In the genomic region with DNA sequence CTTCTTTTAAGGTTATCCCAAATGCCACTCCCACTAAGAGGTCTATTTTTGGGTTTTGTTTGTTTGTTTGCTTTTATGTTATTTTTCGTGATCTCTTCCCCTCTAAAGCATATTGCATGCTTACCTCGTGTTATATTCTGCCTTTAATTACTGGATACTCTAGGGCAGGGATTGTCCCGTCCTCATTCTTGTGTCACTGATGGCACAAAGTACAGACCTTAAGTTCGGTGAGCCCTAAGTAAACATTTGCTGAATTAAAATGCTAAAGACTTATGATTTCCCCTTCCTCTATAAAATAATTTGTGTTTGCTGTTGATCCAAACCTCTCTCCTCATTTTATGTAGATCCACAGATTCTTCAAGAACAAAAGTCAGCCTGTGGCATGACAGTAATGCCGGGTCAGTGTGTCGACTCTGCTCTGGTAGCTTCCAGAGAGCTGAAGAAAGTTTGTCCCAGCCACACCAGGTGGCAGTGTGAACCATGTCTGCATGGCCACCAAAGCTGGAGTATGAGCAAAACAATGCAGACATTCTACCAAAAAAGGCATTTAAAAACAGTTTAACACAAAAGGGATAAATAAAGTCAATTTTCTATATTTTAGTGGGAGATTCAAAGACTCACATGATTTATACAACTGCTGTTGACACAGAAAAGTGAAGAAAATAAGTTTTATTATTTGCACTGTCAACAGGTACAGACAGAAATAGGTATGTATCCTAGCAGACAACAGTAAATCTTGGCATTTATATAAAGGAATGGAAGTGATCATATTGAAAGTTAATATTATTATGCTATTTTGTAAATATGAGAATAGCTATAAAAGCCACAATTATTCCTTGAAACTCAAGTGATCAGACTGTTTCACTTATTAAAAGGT, we compare ENCODE assay signal across 8 cellular contexts. TPM values are rescaled to one million over a fixed set of nuclear protein-coding genes. Genes with fewer than 3 reads are reported as not detected.
DNase-seq lines count a peak whose midpoint lies in the region; ATAC-seq and TF ChIP-seq lines count a peak whose summit lies in the region.

No MANE protein-coding gene starts in this region.

- H3K4me3 ChIP-seq in fibroblast of villous mesenchyme (ENCODE audit: low read depth, low read length): no peak overlapping the region

- CTCF ChIA-PET in HEK293T (lab: Yijun Ruan, JAX): interaction anchor here (1.2 kb wide), 1 partner anchor 440 kb away, joined by 5 read pairs; no protein-coding TSS in a partner anchor

- peak; percentile 8 for DNase-seq in NCI-H510A treated with DMSO at 0.1 percent for 48 hours (lab: John Stamatoyannopoulos, UW)
- no peak for DNase-seq in NCI-H510A (lab: John Stamatoyannopoulos, UW)
- peak; percentile 46 for DNase-seq in HEK293T (ENCODE audit: extremely low spot score)
- DNase-seq in fibroblast of villous mesenchyme (ENCODE audit: low read depth): peak; percentile 16
- DNase-seq in retina: peak; percentile 12
- no peak for DNase-seq in NCI-H187 (lab: John Stamatoyannopoulos, UW)

- POLR2A ChIA-PET in HEK293T (lab: Yijun Ruan, JAX): interaction anchor here (1.4 kb wide), 1 partner anchor 18 kb away, joined by 4 read pairs; the partner anchor contains the start of gene POC5

- TF ChIP-seq CTCF in fibroblast of villous mesenchyme (IDR thresholded peaks at IDR 0.05; ENCODE audit: insufficient read depth, low read depth, low read length): peak; percentile 40

- ATAC-seq in SK-N-SH treated with all-trans-retinoic acid at 6 μM for 48 hours (peak; percentile 80), GM21360 (IDR thresholded peaks at IDR 0.05; ENCODE audit: unreplicated experiment) (no peak)

TF ChIP-seq in HEK293T, 16 proteins besides CTCF, POLR2A, EP300 and RAD21:
- TF ChIP-seq PKNOX1 (IDR thresholded peaks at IDR 0.05): no peak
- no peak for TF ChIP-seq LEF1 (IDR thresholded peaks at IDR 0.05; ENCODE audit: borderline replicate concordance)
- TF ChIP-seq FOXA1 (IDR thresholded peaks at IDR 0.05): no peak
- no peak for TF ChIP-seq CTBP1 (IDR thresholded peaks at IDR 0.05; ENCODE audit: borderline replicate concordance)
- no peak for TF ChIP-seq FOXK2 (IDR thresholded peaks at IDR 0.05)
- TF ChIP-seq ARNT (IDR thresholded peaks at IDR 0.05): no peak
- TF ChIP-seq L3MBTL2 (conservative IDR thresholded peaks at IDR 0.05): no peak
- TF ChIP-seq SUZ12 (IDR thresholded peaks at IDR 0.05): no peak
- TF ChIP-seq ZNF384 (IDR thresholded peaks at IDR 0.05): no peak
- TF ChIP-seq ELF4 (IDR thresholded peaks at IDR 0.05): no peak
- TF ChIP-seq TARDBP (IDR thresholded peaks at IDR 0.05): no peak
- TF ChIP-seq HDGF (IDR thresholded peaks at IDR 0.05; ENCODE audit: borderline replicate concordance): no peak
- TF ChIP-seq NFRKB (IDR thresholded peaks at IDR 0.05): no peak
- no peak for TF ChIP-seq BHLHE40 (IDR thresholded peaks at IDR 0.05; ENCODE audit: borderline replicate concordance)
TF ChIP-seq in HEK293T: peak in this region for 0.

TF ChIP-seq in SK-N-SH treated with all-trans-retinoic acid at 6 μM for 48 hours, 23 proteins besides CTCF, POLR2A, EP300 and RAD21:
- TF ChIP-seq BACH2 (CRISPR knock-in tag; IDR thresholded peaks at IDR 0.05; ENCODE audit: borderline replicate concordance) (no peak), ISL1 (CRISPR knock-in tag; IDR thresholded peaks at IDR 0.05) (no peak), RARB (CRISPR knock-in tag; IDR thresholded peaks at IDR 0.05) (no peak), SNAI2 (CRISPR knock-in tag; IDR thresholded peaks at IDR 0.05) (no peak), POU6F1 (CRISPR knock-in tag; IDR thresholded peaks at IDR 0.05; ENCODE audit: borderline replicate concordance, low read depth) (no peak), ZFP30 (CRISPR knock-in tag; IDR thresholded peaks at IDR 0.05) (no peak), TOX (CRISPR knock-in tag; IDR thresholded peaks at IDR 0.05; ENCODE audit: borderline replicate concordance) (no peak), CREB5 (CRISPR knock-in tag; IDR thresholded peaks at IDR 0.05; ENCODE audit: low read depth) (no peak), ESRRG (CRISPR knock-in tag; IDR thresholded peaks at IDR 0.05) (no peak), TCF4 (CRISPR knock-in tag; IDR thresholded peaks at IDR 0.05; ENCODE audit: borderline replicate concordance) (no peak)

RNA-seq across cellular contexts. Expression of gene POC5, which starts 17.9 kb away (rescaled TPM):
- 10.6 and 15.5 TPM in 2 replicates for total RNA-seq in fibroblast of villous mesenchyme

Comparison
In these comparisons a context has a peak if more than half of its experiments do, and no peak if none do; other contexts are left out.
1. DNase-seq: peak in NCI-H510A treated with DMSO at 0.1 percent for 48 hours (single experiment), HEK293T (single experiment), fibroblast of villous mesenchyme (single experiment) and retina (single experiment); none in NCI-H510A (single experiment) and NCI-H187 (0 of 2).